1 cellular context compared by ENCODE assay signal in the genomic region with DNA sequence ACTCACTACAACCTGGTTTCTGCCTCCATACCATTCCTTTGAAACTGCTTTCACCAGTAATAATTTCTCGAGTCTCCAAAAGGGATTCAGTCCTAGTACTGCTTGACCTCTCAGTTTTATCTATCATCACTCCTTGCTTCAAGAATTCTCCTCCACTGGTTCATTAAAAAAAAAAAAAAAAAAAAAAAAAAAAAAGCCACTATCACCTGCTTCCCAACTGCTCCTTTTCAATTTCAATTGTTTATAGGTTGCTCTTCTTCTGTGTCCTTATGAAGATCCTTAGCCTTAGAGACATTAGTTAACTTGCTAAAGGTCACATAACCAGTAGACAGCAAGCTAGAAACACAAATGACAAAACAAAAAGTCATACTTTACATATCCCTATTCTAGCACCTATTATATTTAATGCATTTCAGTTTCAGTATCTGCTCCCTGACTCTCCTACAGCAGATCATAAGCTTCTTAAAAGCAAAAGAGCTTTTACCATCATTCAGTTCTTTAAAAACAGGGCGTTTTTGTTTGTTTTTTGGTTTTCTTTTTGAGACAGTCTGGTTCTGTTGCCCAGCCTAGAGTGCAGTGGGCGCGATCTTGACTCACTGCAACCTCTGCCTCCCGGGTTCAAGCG.
TF ChIP-seq lines count a peak whose summit lies in the region.

No MANE protein-coding gene starts in this region.

TF ChIP-seq in GM12878, 131 proteins besides CTCF, POLR2A, EP300 and RAD21:
- TF ChIP-seq CHD1 (IDR thresholded peaks at IDR 0.05; ENCODE audit: low read depth, low read length) (no peak), CHD2 (IDR thresholded peaks at IDR 0.05; ENCODE audit: borderline replicate concordance, low read depth, low read length) (no peak), NRF1 (conservative IDR thresholded peaks at IDR 0.05; ENCODE audit: low read depth, low read length) (no peak), ZNF384 (IDR thresholded peaks at IDR 0.05; ENCODE audit: borderline replicate concordance, low read depth, low read length) (peak; percentile 64; the same call in 1 of the 2 replicates)
